17 cellular contexts compared by ENCODE assay signal in the genomic region with DNA sequence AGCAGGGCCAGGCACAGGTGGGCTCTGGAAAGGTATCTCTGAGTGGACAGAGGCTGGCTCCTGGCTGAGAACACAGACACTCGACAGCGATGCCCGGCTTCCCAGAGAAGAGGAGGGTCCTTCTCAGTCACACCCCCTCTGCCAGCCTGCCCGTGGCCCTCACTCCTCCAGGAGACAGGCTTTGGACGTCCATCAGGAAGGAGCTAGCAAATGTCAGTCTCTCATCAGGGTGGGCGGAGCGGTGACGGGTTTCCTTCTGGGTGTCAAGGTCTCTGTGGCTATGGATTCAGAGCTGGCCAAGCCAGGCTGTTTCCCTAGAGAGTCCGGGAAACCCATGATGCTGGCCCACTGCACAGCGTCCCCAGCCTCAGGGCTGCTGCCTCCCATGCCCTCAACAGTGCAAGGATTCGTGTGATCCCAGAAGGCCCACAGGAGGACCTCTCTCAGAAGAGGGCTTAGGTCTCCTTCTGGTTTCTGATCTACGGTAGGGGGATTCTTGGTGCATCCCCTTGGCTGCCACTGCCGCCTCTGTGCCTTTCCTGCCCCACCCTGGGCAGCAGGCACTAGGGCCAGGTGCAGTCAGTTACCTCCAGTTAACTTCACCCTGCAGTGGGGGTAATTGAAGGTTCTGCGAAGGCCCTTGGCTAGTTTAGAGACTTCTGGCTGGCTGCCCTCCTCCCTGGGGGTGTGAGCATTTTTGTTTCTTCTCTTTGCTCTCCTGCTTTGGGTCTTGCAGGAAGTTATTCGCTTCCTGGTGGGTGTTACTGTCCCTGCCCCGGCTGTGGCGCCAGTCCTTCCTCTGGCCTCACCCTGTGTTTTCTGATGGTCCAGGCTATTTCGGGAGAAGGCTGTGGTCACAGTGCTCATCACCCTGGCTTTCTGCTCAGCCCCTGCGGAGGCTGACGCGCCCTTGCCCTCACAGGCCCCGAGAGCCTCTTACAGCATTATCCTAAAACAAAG.
"Had no signal": no experiment of that assay in that cellular context is flagged by ENCODE, and none has a peak within 500 bp of the region (broad histone marks: within the 10 kb centered on the region; RNA-seq: fewer than 3 reads in every experiment).

No MANE protein-coding gene starts in this region.

- H3K9ac ChIP-seq: parathyroid adenoma had no signal

- H3K27me3 Mint-ChIP-seq: activated naive CD8-positive, alpha-beta T cell; naive B cell; stimulated activated naive CD8-positive, alpha-beta T cell treated with anti-CD3 and anti-CD28 coated beads, Interleukin-15, Interleukin-2, amounts not matched to agents 100 ng/mL and 50 ng/mL, for 24 hours had no signal

- H3K9me3 ChIP-seq: gastroesophageal sphincter, heart left ventricle, left lung had no signal

- H3K9me3 Mint-ChIP-seq: activated T-helper 1 cell treated with anti-CD3 and anti-CD28 coated beads, Interleukin-12 subunit alpha, Interleukin-12 subunit beta, Interleukin-2, Interleukin-4 antibody, amounts not matched to agents 30 ng/mL and 10 ng/mL and 1 ng/mL, durations not matched to agents 14 hours and 24 hours and 36 hours; stimulated activated naive CD8-positive, alpha-beta T cell treated with anti-CD3 and anti-CD28 coated beads, Interleukin-15, Interleukin-2, amounts not matched to agents 100 ng/mL and 50 ng/mL, for 24 hours had no signal

- H3K4me3 ChIP-seq: gastroesophageal sphincter, heart left ventricle, left lung, tibial nerve had no signal

- H3K36me3 Mint-ChIP-seq: activated naive CD8-positive, alpha-beta T cell; naive B cell had no signal

- H3K27ac Mint-ChIP-seq: activated naive CD8-positive, alpha-beta T cell; activated T-helper 1 cell treated with anti-CD3 and anti-CD28 coated beads, Interleukin-12 subunit alpha, Interleukin-12 subunit beta, Interleukin-2, Interleukin-4 antibody, amounts not matched to agents 30 ng/mL and 10 ng/mL and 1 ng/mL, durations not matched to agents 14 hours and 24 hours and 36 hours; naive B cell; stimulated activated naive CD8-positive, alpha-beta T cell treated with anti-CD3 and anti-CD28 coated beads, Interleukin-15, Interleukin-2, amounts not matched to agents 100 ng/mL and 50 ng/mL, for 24 hours had no signal

- H3K4me1 ChIP-seq: gastroesophageal sphincter, heart left ventricle, left lung, parathyroid adenoma, tibial nerve had no signal

- DNase-seq: activated CD4-positive, alpha-beta T cell treated with anti-CD3 and anti-CD28 coated beads for 1 hour; activated CD4-positive, alpha-beta T cell treated with anti-CD3 and anti-CD28 coated beads, Interleukin-2, amount 50 U/mL, for 4 hours; brain microvascular endothelial cell; central memory CD4-positive, alpha-beta T cell; cortex of kidney; effector CD4-positive, alpha-beta T cell; left lung; naive B cell; stimulated activated CD4-positive, alpha-beta T cell treated with anti-CD3 and anti-CD28 coated beads, Interleukin-2, amount 100 ng/mL, for 24 hours had no signal

- H3K27ac ChIP-seq: brain microvascular endothelial cell, gastroesophageal sphincter, left lung, parathyroid adenoma, tibial nerve, WERI-Rb-1 had no signal

- ATAC-seq: gastroesophageal sphincter, left lung had no signal

- H3K36me3 ChIP-seq: brain microvascular endothelial cell, gastroesophageal sphincter, heart left ventricle, left lung, tibial nerve, WERI-Rb-1 had no signal

- H3K4me1 Mint-ChIP-seq: naive B cell had no signal

- H3K27me3 ChIP-seq: brain microvascular endothelial cell, tibial nerve had no signal

- H3K79me2 ChIP-seq: parathyroid adenoma had no signal

- H2AFZ ChIP-seq: parathyroid adenoma had no signal

- H3K4me3 Mint-ChIP-seq: activated naive CD8-positive, alpha-beta T cell; activated T-helper 1 cell treated with anti-CD3 and anti-CD28 coated beads, Interleukin-12 subunit alpha, Interleukin-12 subunit beta, Interleukin-2, Interleukin-4 antibody, amounts not matched to agents 30 ng/mL and 10 ng/mL and 1 ng/mL, durations not matched to agents 14 hours and 24 hours and 36 hours; naive B cell; stimulated activated naive CD8-positive, alpha-beta T cell treated with anti-CD3 and anti-CD28 coated beads, Interleukin-15, Interleukin-2, amounts not matched to agents 100 ng/mL and 50 ng/mL, for 24 hours had no signal
